In genomic region chr3:36656873-36657272, GRCh38 we compare ENCODE assay signal across 1 cellular context.
A peak's percentile ranks its signal among the peaks of the same experiment; 100 is the strongest.
TF ChIP-seq lines count a peak whose summit lies in the region.

No MANE protein-coding gene starts in this region.

TF ChIP-seq in K562, 482 proteins besides CTCF, POLR2A, EP300 and RAD21 (continued from another document):
- peak; percentile 94 for TF ChIP-seq TFE3 (CRISPR knock-in tag; IDR thresholded peaks at IDR 0.05)
